Comparison of ENCODE assay signal across 7 cellular contexts in the genomic region with DNA sequence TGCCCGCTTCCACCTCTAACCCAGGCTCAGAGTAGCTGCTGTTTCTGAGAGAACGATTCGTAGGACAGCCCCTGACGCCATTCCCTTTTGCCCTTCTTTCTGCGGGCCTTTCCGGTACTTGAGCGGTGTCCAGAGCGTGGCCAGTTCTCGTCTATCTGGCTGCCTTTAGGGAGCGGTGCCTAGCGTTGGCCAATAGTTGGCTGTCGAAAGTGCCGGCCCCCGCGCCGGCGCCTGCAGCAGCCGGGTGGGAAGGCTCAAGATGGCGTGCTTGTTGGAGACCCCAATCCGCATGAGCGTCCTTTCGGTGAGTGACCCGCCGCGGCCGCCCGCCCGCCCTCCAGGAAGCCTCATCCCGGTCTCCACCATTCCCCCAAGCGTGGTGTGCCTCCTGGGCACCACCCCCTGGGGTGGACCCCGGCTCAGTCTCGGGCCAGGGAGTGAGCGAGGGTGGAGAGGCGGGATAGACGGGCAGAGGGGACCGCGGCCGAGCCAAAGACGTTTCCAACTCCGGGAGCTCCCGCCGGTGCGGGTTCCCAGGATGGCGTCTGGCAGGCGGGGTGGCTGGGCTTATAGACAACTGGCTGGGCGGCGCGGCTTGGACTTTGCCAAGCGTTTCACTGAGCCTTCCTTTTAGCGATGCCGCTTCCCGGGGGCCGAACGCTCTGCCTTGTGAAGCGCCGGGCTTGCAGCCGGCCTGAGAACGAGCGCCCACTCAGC. TPM values are rescaled to one million over a fixed set of nuclear protein-coding genes. Genes with fewer than 3 reads are reported as not detected.
A peak's percentile ranks its signal among the peaks of the same experiment; 100 is the strongest.
DNase-seq lines count a peak whose midpoint lies in the region; ATAC-seq and TF ChIP-seq lines count a peak whose summit lies in the region.

A gene with protein sequence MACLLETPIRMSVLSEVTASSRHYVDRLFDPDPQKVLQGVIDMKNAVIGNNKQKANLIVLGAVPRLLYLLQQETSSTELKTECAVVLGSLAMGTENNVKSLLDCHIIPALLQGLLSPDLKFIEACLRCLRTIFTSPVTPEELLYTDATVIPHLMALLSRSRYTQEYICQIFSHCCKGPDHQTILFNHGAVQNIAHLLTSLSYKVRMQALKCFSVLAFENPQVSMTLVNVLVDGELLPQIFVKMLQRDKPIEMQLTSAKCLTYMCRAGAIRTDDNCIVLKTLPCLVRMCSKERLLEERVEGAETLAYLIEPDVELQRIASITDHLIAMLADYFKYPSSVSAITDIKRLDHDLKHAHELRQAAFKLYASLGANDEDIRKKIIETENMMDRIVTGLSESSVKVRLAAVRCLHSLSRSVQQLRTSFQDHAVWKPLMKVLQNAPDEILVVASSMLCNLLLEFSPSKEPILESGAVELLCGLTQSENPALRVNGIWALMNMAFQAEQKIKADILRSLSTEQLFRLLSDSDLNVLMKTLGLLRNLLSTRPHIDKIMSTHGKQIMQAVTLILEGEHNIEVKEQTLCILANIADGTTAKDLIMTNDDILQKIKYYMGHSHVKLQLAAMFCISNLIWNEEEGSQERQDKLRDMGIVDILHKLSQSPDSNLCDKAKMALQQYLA (plus strand): TSS at position 6 of the 717 bp plus-strand sequence. CDS start 254 bp downstream, at position 260.

- TF ChIP-seq POLR2A in gastrocnemius medialis (IDR thresholded peaks at IDR 0.05), result peak; percentile 78 to 90

- peak within 1 kb of the TSS; percentile 75 for H3K9ac ChIP-seq in ES-I3 (ENCODE audit: low read depth, low read length)
- peak within 1 kb of the TSS; percentile 98 for H3K9ac ChIP-seq in SK-N-MC (ENCODE audit: insufficient read length)

- ATAC-seq in GM21367 (IDR thresholded peaks at IDR 0.05; ENCODE audit: unreplicated experiment), result peak; percentile 36
- ATAC-seq in gastrocnemius medialis, result peak; percentile 88 to 94

- no peak for TF ChIP-seq CTCF in HL-60 (IDR thresholded peaks at IDR 0.05; ENCODE audit: insufficient read depth, low read length)
- TF ChIP-seq CTCF in gastrocnemius medialis (IDR thresholded peaks at IDR 0.05 in 4 of 5, conservative IDR thresholded peaks at IDR 0.05 in 1 of 5), result no peak

- H3K27ac ChIP-seq in HL-60 (replicated peaks) (peak within 1 kb of the TSS; percentile 97), SK-N-MC (peak within 1 kb of the TSS; percentile 96), gastrocnemius medialis (peak within 1 kb of the TSS; percentile 92 to 99 (median 98))

- no peaks in the 10 kb centered on the region for H3K36me3 ChIP-seq in ES-I3 (ENCODE audit: insufficient read depth, low read length)
- peaks cover 26% of the 10 kb centered on the region for H3K36me3 ChIP-seq in SK-N-MC (ENCODE audit: insufficient read depth, low read length)
- peaks cover 0 to 5% of the 10 kb centered on the region in 2 donors for H3K36me3 ChIP-seq in gastrocnemius medialis

- peak within 1 kb of the TSS; percentile 92 for H3K4me3 ChIP-seq in HL-60 (replicated peaks; ENCODE audit: insufficient read depth, low read length)
- H3K4me3 ChIP-seq in SK-N-MC, result peak within 1 kb of the TSS; percentile 93
- H3K4me3 ChIP-seq in iPS-11a (ENCODE audit: low read depth, low read length), result peak within 1 kb of the TSS; percentile 92
- peak within 1 kb of the TSS; percentile 72 to 99 (median 92) for H3K4me3 ChIP-seq in gastrocnemius medialis

- intact Hi-C loops in gastrocnemius medialis (cut with DNase I; ENCODE audit: low total_unique reads), result loop anchor here (1.0 to 10.0 kb wide), 7 partner anchors 13 to 730 kb away; a partner anchor contains a TSS

- H3K4me1 ChIP-seq in ES-I3 (ENCODE audit: insufficient read depth, low read length), result peaks cover 6% of the 10 kb centered on the region; the same call in 1 of the 2 replicates
- H3K4me1 ChIP-seq in gastrocnemius medialis, result peaks cover 36 to 38% of the 10 kb centered on the region in 2 donors

- H3K9me3 ChIP-seq in ES-I3 (ENCODE audit: control insufficient read depth, insufficient read depth, low read length), result no peaks in the 10 kb centered on the region
- no peaks in the 10 kb centered on the region for H3K9me3 ChIP-seq in SK-N-MC (ENCODE audit: low read depth, low read length)
- no peaks in the 10 kb centered on the region for H3K9me3 ChIP-seq in gastrocnemius medialis

- H3K27me3 ChIP-seq in HL-60 (ENCODE audit: insufficient read depth, poor library complexity, severe bottlenecking) (no peaks in the 10 kb centered on the region), gastrocnemius medialis (no peaks in the 10 kb centered on the region)

- in situ Hi-C loops in gastrocnemius medialis (cut with MboI; ENCODE audit: low sequenced_read_pairs in 4 of 4), result loop anchor here in 1 of 4 donors (25.0 kb wide), 1 partner anchor 150 kb away; a partner anchor contains a TSS

- peak; percentile 28 to 70 for DNase-seq in HL-60 (ENCODE audit: low read depth in 1 of 2, low spot score in 1 of 2)
- DNase-seq in SK-N-MC (ENCODE audit: low read depth, low spot score), result no peak
- DNase-seq in brain pericyte (ENCODE audit: low read depth, low spot score), result peak; percentile 62
- peak; percentile 35 to 75 for DNase-seq in gastrocnemius medialis

RNA-seq across cellular contexts. Expression of the gene that starts here (rescaled TPM):
- total RNA-seq in gastrocnemius medialis, result 10 to 100 TPM; 53.1 to 83.1 (median 65.8) TPM
